In genomic region chr6:108588586-108588985, GRCh38 we compare ENCODE assay signal across 8 cellular contexts. TPM values are rescaled to one million over a fixed set of nuclear protein-coding genes. Genes with fewer than 3 reads are reported as not detected.
DNase-seq lines count a peak whose midpoint lies in the region; ATAC-seq, FAIRE-seq and TF ChIP-seq lines count a peak whose summit lies in the region.

No MANE protein-coding gene starts in this region.

- intact Hi-C loops in kidney (cut with DNase I) = no loop called here

- H3K27ac ChIP-seq in HUES64 (ENCODE audit: low read depth, low read length) = peak overlapping the region; percentile 84
- peak overlapping the region; percentile 33 to 61 for H3K27ac ChIP-seq in kidney (ENCODE audit: low read depth in 2 of 2, low read length in 2 of 2)

- H3K9ac ChIP-seq in HUES64 (ENCODE audit: low read depth, low read length) (peak overlapping the region; percentile 51; the same call in 1 of the 2 replicates), kidney (ENCODE audit: low read length in 2 of 2) (no peak overlapping the region)

- H3K27ac Mint-ChIP-seq in stimulated activated naive B cell treated with anti-CD40 and anti-IgM and Interleukin-4, amounts not matched to agents 10 μg/mL and 1 μg/mL and 100 μg/mL, for 72 hours = peak overlapping the region; percentile 16

- H3K36me3 ChIP-seq in HUES64 (ENCODE audit: insufficient read depth, low read length) (no peaks in the 10 kb centered on the region), kidney (ENCODE audit: control insufficient read depth in 1 of 2, insufficient read depth in 2 of 2, low read length in 2 of 2) (no peaks in the 10 kb centered on the region)

- peaks cover 0 to 2% of the 10 kb centered on the region in 2 donors for H3K9me3 Mint-ChIP-seq in stimulated activated naive B cell treated with anti-CD40 and anti-IgM and Interleukin-4, amounts not matched to agents 10 μg/mL and 1 μg/mL and 100 μg/mL, for 72 hours

- no peak for ATAC-seq in stimulated activated naive B cell treated with anti-CD40 and anti-IgM and Interleukin-4, amounts not matched to agents 10 μg/mL and 1 μg/mL and 100 μg/mL, for 72 hours (replicated peaks)
- ATAC-seq in GM19035 (IDR thresholded peaks at IDR 0.05; ENCODE audit: unreplicated experiment) = no peak
- no peak for ATAC-seq in GM19324 (IDR thresholded peaks at IDR 0.05; ENCODE audit: low FRiP score, unreplicated experiment)
- ATAC-seq in HG03135 (IDR thresholded peaks at IDR 0.05; ENCODE audit: unreplicated experiment) = no peak
- ATAC-seq in HG02885 (IDR thresholded peaks at IDR 0.05; ENCODE audit: poor library complexity, unreplicated experiment) = no peak

- no peak overlapping the region for H3K4me3 Mint-ChIP-seq in stimulated activated naive B cell treated with anti-CD40 and anti-IgM and Interleukin-4, amounts not matched to agents 10 μg/mL and 1 μg/mL and 100 μg/mL, for 72 hours

- TF ChIP-seq CTCF in astrocyte of the spinal cord (IDR thresholded peaks at IDR 0.05; ENCODE audit: low read depth, low read length) = no peak
- no peak for TF ChIP-seq CTCF in kidney (IDR thresholded peaks at IDR 0.05; ENCODE audit: borderline replicate concordance, extremely low read depth, insufficient read depth)

- H3K9me3 ChIP-seq in HUES64 (ENCODE audit: insufficient read depth, low read depth, low read length) = no peaks in the 10 kb centered on the region
- no peaks in the 10 kb centered on the region for H3K9me3 ChIP-seq in kidney (ENCODE audit: control insufficient read depth in 1 of 2, low read length in 2 of 2)

- no peaks in the 10 kb centered on the region for H3K27me3 Mint-ChIP-seq in stimulated activated naive B cell treated with anti-CD40 and anti-IgM and Interleukin-4, amounts not matched to agents 10 μg/mL and 1 μg/mL and 100 μg/mL, for 72 hours

- no peaks in the 10 kb centered on the region for H3K27me3 ChIP-seq in HUES64 (ENCODE audit: insufficient read depth, low read length)

- H3K4me1 Mint-ChIP-seq in stimulated activated naive B cell treated with anti-CD40 and anti-IgM and Interleukin-4, amounts not matched to agents 10 μg/mL and 1 μg/mL and 100 μg/mL, for 72 hours = peaks cover 46 to 71% of the 10 kb centered on the region in 2 donors

- no peak overlapping the region for H3K4me3 ChIP-seq in HUES64 (ENCODE audit: low read length)
- no peak overlapping the region for H3K4me3 ChIP-seq in astrocyte of the spinal cord (ENCODE audit: low read depth, low read length)
- H3K4me3 ChIP-seq in kidney (ENCODE audit: low read length in 2 of 2) = peak overlapping the region in 1 of 2 donors; percentile 14

- peak; percentile 77 for DNase-seq in astrocyte of the spinal cord (ENCODE audit: low read depth, low spot score)
- no peak for DNase-seq in kidney
- DNase-seq in stimulated activated naive B cell treated with anti-CD40 and anti-IgM and Interleukin-4, amounts not matched to agents 10 μg/mL and 1 μg/mL and 100 μg/mL, for 72 hours = no peak

- in situ Hi-C loops in astrocyte of the spinal cord (cut with HindIII; ENCODE audit: low sequenced_read_pairs) = no loop called here

- peaks cover 42% of the 10 kb centered on the region for H3K4me1 ChIP-seq in HUES64 (ENCODE audit: insufficient read depth, low read length)
- H3K4me1 ChIP-seq in kidney (ENCODE audit: control insufficient read depth in 1 of 2, insufficient read depth in 1 of 2, low read depth in 1 of 2, low read length in 2 of 2) = peaks cover 61 to 71% of the 10 kb centered on the region in 2 donors

- 39% methylated on average over 1 of the region's 1 CpG for WGBS in HUES64

- H3K36me3 Mint-ChIP-seq in stimulated activated naive B cell treated with anti-CD40 and anti-IgM and Interleukin-4, amounts not matched to agents 10 μg/mL and 1 μg/mL and 100 μg/mL, for 72 hours = peaks cover 0 to 3% of the 10 kb centered on the region in 2 donors

- FAIRE-seq in kidney (lab: Jason Lieb, UNC) = no peak

RNA-seq across cellular contexts. Expression of gene FOXO3, which starts 27.9 kb away (rescaled TPM):
- polyA plus RNA-seq in HUES64 (2013, experiment 1 of 2) = 8.5 TPM
- 8.0 TPM for polyA plus RNA-seq in HUES64 (2013, experiment 2 of 2)
- total RNA-seq in kidney = 76.1 TPM
- polyA plus RNA-seq in kidney (ENCODE audit: insufficient read depth, low read depth, low replicate concordance) = 9.4 TPM
